Comparison of ENCODE assay signal across 34 cellular contexts in the genomic region with DNA sequence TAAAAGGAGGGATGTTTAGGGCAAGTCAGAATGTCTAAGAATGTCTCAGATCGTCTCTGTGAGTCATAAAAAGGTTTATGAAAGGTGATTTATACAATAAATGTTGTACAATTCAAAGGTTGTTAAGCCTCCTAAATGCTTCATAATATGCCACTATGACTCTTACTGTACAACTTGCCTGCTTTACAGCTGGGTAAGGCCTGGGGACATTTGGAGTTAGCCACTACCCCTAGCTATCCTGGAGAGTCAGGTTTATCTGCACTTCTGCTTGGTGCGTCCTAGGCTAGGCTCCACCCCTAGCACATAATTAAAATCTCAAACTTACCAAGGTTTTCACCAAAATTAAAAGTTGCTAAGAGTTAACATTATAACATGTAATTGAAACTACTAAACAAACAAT.
"Had no signal": no experiment of that assay in that cellular context is flagged by ENCODE, and none has a peak within 500 bp of the region (broad histone marks: within the 10 kb centered on the region; RNA-seq: fewer than 3 reads in every experiment).

No MANE protein-coding gene starts in this region.

- H3K9me3 ChIP-seq: MG63 had no signal

- H3K36me3 ChIP-seq: MG63 had no signal

- DNase-seq: Karpas-422, Kasumi-1, MG63, MM.1S, MV-4-11, NCI-H1048, NCI-H1092, NCI-H1092 treated with DMSO at 0.1 percent for 48 hours, NCI-H1105, NCI-H1105 treated with DMSO at 0.1 percent for 48 hours, NCI-H1417, NCI-H1417 treated with DMSO at 0.1 percent for 48 hours, NCI-H1436, NCI-H1436 treated with DMSO at 0.1 percent for 48 hours, NCI-H146, NCI-H1694, NCI-H1694 treated with DMSO at 0.1 percent for 48 hours, NCI-H187, NCI-H187 treated with DMSO at 0.1 percent for 48 hours, NCI-H1930, NCI-H2029, NCI-H2029 treated with DMSO at 0.1 percent for 48 hours, NCI-H2081, NCI-H2081 treated with DMSO at 0.1 percent for 48 hours, NCI-H2107, NCI-H2171, NCI-H2171 treated with DMSO at 0.1 percent for 48 hours, NCI-H2227 treated with DMSO at 0.1 percent for 48 hours, NCI-H226, NCI-H345, NCI-H446, NCI-H446 treated with DMSO at 0.1 percent for 48 hours, NCI-H510A had no signal

- H3K27me3 ChIP-seq: MG63 had no signal

- H3K4me2 ChIP-seq: KMS-11 had no signal

- H3K4me3 ChIP-seq: MG63 had no signal

- H3K27ac ChIP-seq: KMS-11 had no signal

- H3K9ac ChIP-seq: KMS-11 had no signal
